In genomic region chr2:240431663-240432424, GRCh38 we compare ENCODE assay signal across 17 cellular contexts. TPM values are rescaled to one million over a fixed set of nuclear protein-coding genes. Genes with fewer than 3 reads are reported as not detected.
DNase-seq lines count a peak whose midpoint lies in the region; ATAC-seq, FAIRE-seq and TF ChIP-seq lines count a peak whose summit lies in the region.
"Had no signal": no experiment of that assay in that cellular context is flagged by ENCODE, and none has a peak within 500 bp of the region (broad histone marks: within the 10 kb centered on the region; RNA-seq: fewer than 3 reads in every experiment).

No MANE protein-coding gene starts in this region.

- H3K23me2 ChIP-seq in H1 (ENCODE audit: low read depth, low read length): peaks cover 7% of the 10 kb centered on the region; the same call in 1 of the 2 replicates

- H2BK15ac ChIP-seq in H1 (ENCODE audit: low read length): no peak overlapping the region

- no peak for TF ChIP-seq RAD21 in HepG2 (CRISPR knock-in tag; IDR thresholded peaks at IDR 0.05)
- no peak for TF ChIP-seq RAD21 in H1 (IDR thresholded peaks at IDR 0.05 in 1 of 2, conservative IDR thresholded peaks at IDR 0.05 in 1 of 2; ENCODE audit: low read depth in 2 of 2, low read length in 2 of 2)

- H3K79me1 ChIP-seq in H1 (ENCODE audit: low read depth, low read length): no peaks in the 10 kb centered on the region

- H3K36me3 ChIP-seq in right lobe of liver (no peaks in the 10 kb centered on the region), HepG2 (replicated peaks in 1 of 2; ENCODE audit: control insufficient read depth in 1 of 2, insufficient read depth in 2 of 2, low read length in 2 of 2) (no peaks in the 10 kb centered on the region), H1 (ENCODE audit: control insufficient read depth in 2 of 4, insufficient read depth in 4 of 4, low read length in 3 of 4) (no peaks in the 10 kb centered on the region)
- H3K36me3 ChIP-seq: gastroesophageal sphincter had no signal

- no peaks in the 10 kb centered on the region for H3K9me3 ChIP-seq in right lobe of liver
- H3K9me3 ChIP-seq in HepG2 (ENCODE audit: low read length): no peaks in the 10 kb centered on the region
- H3K9me3 ChIP-seq in H1 (ENCODE audit: insufficient read depth in 2 of 2, low read depth in 1 of 2, low read length in 1 of 2): no peaks in the 10 kb centered on the region; a peak in 1 of 4 replicates
- H3K9me3 ChIP-seq: gastroesophageal sphincter had no signal

- H2BK120ac ChIP-seq in H1 (replicated peaks; ENCODE audit: low read depth, low read length): no peak overlapping the region

- H3K27ac ChIP-seq in right lobe of liver: no peak overlapping the region
- no peak overlapping the region for H3K27ac ChIP-seq in HepG2 (ENCODE audit: extremely low read length, insufficient read depth, low read length)
- no peak overlapping the region for H3K27ac ChIP-seq in H1 (ENCODE audit: low read depth, low read length)
- H3K27ac ChIP-seq: epithelial cell of prostate, gastroesophageal sphincter had no signal

- BruUV-seq in HepG2 (replicated peaks; lab: Mats Ljungman, UMichigan): no TSS peak

- H3K4ac ChIP-seq in H1 (replicated peaks; ENCODE audit: insufficient read length, low read depth, low read length): no peak overlapping the region

- no peak overlapping the region for H2BK12ac ChIP-seq in H1 (ENCODE audit: low read depth, low read length)

- H3K9ac ChIP-seq in HepG2 (ENCODE audit: insufficient read depth, low read depth, low read length) (no peak overlapping the region), H1 (replicated peaks in 1 of 4; ENCODE audit: extremely low read depth in 1 of 4, low read depth in 3 of 4, low read length in 3 of 4) (no peak overlapping the region)

- H4K5ac ChIP-seq in H1 (ENCODE audit: insufficient read length, low read depth, low read length): no peak overlapping the region

- no peak overlapping the region for H3K56ac ChIP-seq in H1 (replicated peaks; ENCODE audit: insufficient read length, low read depth, low read length)

- no peak for TF ChIP-seq EP300 in HepG2 (IDR thresholded peaks at IDR 0.05; ENCODE audit: low read depth in 2 of 2, low read length in 2 of 2)
- TF ChIP-seq EP300 in HepG2 (CRISPR knock-in tag; IDR thresholded peaks at IDR 0.05; ENCODE audit: borderline replicate concordance): no peak
- TF ChIP-seq EP300 in H1 (IDR thresholded peaks at IDR 0.05; ENCODE audit: borderline replicate concordance in 1 of 2, low read depth in 2 of 2, low read length in 2 of 2): no peak

- no CpG with 5 or more reads among the region's 12 CpGs for WGBS in right lobe of liver (ENCODE audit: insufficient coverage, low coverage, low lambda C conversion rate, missing lambda C conversion rate)
- 0% methylated on average over 3 of the region's 12 CpGs for WGBS in HepG2 (ENCODE audit: low lambda C conversion rate)
- 85% methylated on average over 12 of the region's 12 CpGs; no CpG with 5 or more reads in 1 of the 2 experiments for WGBS in H1 (ENCODE audit: extremely low coverage in 1 of 2, insufficient coverage in 1 of 2, insufficient read length in 1 of 2, insufficient replicate concordance in 2 of 2, low coverage in 1 of 2, low lambda C conversion rate in 2 of 2, missing lambda C conversion rate in 1 of 2), 2 experiments

- POLR2A ChIA-PET in HepG2 (lab: Yijun Ruan, JAX): no interaction called here
- POLR2A ChIA-PET in H1 (lab: Charles Lee; ENCODE audit: partially characterized antibody): no interaction called here

- FAIRE-seq in HepG2 (lab: Jason Lieb, UNC): no peak
- no peak for FAIRE-seq in H1 (lab: Jason Lieb, UNC)
- FAIRE-seq: G401.6, GM12892 had no signal

- no peak for TF ChIP-seq POLR2A in right lobe of liver (IDR thresholded peaks at IDR 0.05)
- TF ChIP-seq POLR2A in HepG2 (IDR thresholded peaks at IDR 0.05; ENCODE audit: insufficient read depth in 1 of 2, low read depth in 2 of 2, low read length in 2 of 2): no peak
- no peak for TF ChIP-seq POLR2A in H1 (IDR thresholded peaks at IDR 0.05; ENCODE audit: control extremely low read depth in 1 of 2, low read depth in 2 of 2, low read length in 2 of 2)

- peaks cover 0 to 6% (median 0%) of the 10 kb centered on the region in 4 donors for H3K4me1 ChIP-seq in right lobe of liver
- peaks cover 6% of the 10 kb centered on the region for H3K4me1 ChIP-seq in HepG2 (ENCODE audit: insufficient read depth, low read length)
- peaks cover 0 to 14% (median under 1%) of the 10 kb centered on the region in 4 experiments; a peak in 6 of 7 replicates for H3K4me1 ChIP-seq in H1 (replicated peaks in 1 of 4; ENCODE audit: control insufficient read depth in 3 of 4, insufficient read depth in 4 of 4, low read length in 3 of 4)

- H4K8ac ChIP-seq in H1 (ENCODE audit: extremely low read depth, insufficient read depth, low read length): 0 out of 2 replicates have a peak overlapping the region, but pooled peaks have one; percentile 4

- H2BK5ac ChIP-seq in H1 (ENCODE audit: low read depth, low read length): no peak overlapping the region

- H3K23ac ChIP-seq in H1 (ENCODE audit: insufficient read length): no peak overlapping the region

- no peak overlapping the region for H3K14ac ChIP-seq in H1 (ENCODE audit: insufficient read length)

- DNase-seq in right lobe of liver: peak; percentile 12 to 28 (median 22)
- no peak for DNase-seq in HepG2 (ENCODE audit: low spot score)
- peak in 1 of 2 experiments; percentile 23 for DNase-seq in H1 (ENCODE audit: low read depth in 1 of 2, low spot score in 2 of 2)
- DNase-seq in omental fat pad (ENCODE audit: low spot score): peak; percentile 12
- no peak for DNase-seq in GM20000 (ENCODE audit: low spot score)
- no peak for DNase-seq in NCI-H2227 treated with DMSO at 0.1 percent for 48 hours (lab: John Stamatoyannopoulos, UW)
- DNase-seq in SHP77 treated with DMSO at 0.1 percent for 48 hours (lab: John Stamatoyannopoulos, UW): no peak
- DNase-seq: H7; immature natural killer cell; NCI-H2029 treated with DMSO at 0.1 percent for 48 hours; NCI-H748 treated with DMSO at 0.1 percent for 48 hours; stimulated activated CD4-positive, alpha-beta T cell treated with anti-CD3 and anti-CD28 coated beads, Interleukin-12 subunit alpha, Interleukin-12 subunit beta, amount 100 ng/mL, for 4 hours had no signal

- H2BK20ac ChIP-seq in H1 (ENCODE audit: low read length): no peak overlapping the region

- H3K79me2 ChIP-seq in HepG2 (ENCODE audit: insufficient read depth, low read length): no peaks in the 10 kb centered on the region
- H3K79me2 ChIP-seq in H1 (ENCODE audit: control insufficient read depth in 1 of 2, insufficient read depth in 2 of 2, low read length in 2 of 2): peaks cover 0 to 1% of the 10 kb centered on the region in 2 experiments; a peak in 1 of 4 replicates

- H2AK5ac ChIP-seq in H1 (ENCODE audit: low read depth, low read length): no peak overlapping the region

- H4K20me1 ChIP-seq in HepG2 (ENCODE audit: insufficient read depth, low read length) (no peaks in the 10 kb centered on the region; the same call in 1 of the 2 replicates), H1 (replicated peaks in 1 of 2; ENCODE audit: control insufficient read depth in 1 of 2, insufficient read depth in 2 of 2, low read length in 2 of 2) (peaks cover 2% of the 10 kb centered on the region in 2 experiments)

- intact Hi-C loops in right lobe of liver (cut with DNase I) (no loop called here), HepG2 (cut with micrococcal nuclease; ENCODE audit: unreplicated experiment) (no loop called here)

- H3K27me3 ChIP-seq in right lobe of liver (no peaks in the 10 kb centered on the region), HepG2 (ENCODE audit: control insufficient read depth in 1 of 2, insufficient read depth in 2 of 2, low read length in 2 of 2) (peaks cover 36 to 86% of the 10 kb centered on the region in 2 experiments), H1 (replicated peaks in 1 of 4; ENCODE audit: control insufficient read depth in 3 of 4, extremely low read depth in 1 of 4, insufficient read depth in 3 of 4, low read length in 3 of 4) (peaks cover 1 to 23% (median 10%) of the 10 kb centered on the region in 4 experiments)

- no peak overlapping the region for H2AFZ ChIP-seq in HepG2 (ENCODE audit: low read length)
- H2AFZ ChIP-seq in H1 (ENCODE audit: low read length): no peak overlapping the region

- in situ Hi-C loops in HepG2 (cut with HindIII; ENCODE audit: extremely low pct_ligation_motif_present, low pct_unique_long_range_greater_than_20kb): no loop called here

- H3K18ac ChIP-seq in H1 (ENCODE audit: extremely low read depth, low read length): no peak overlapping the region; the same call in 1 of the 2 replicates

- ATAC-seq in right lobe of liver: no peak
- no peak for ATAC-seq in HepG2
- ATAC-seq in omental fat pad (ENCODE audit: low FRiP score): no peak
- ATAC-seq in GM18520 (IDR thresholded peaks at IDR 0.05; ENCODE audit: unreplicated experiment): no peak
- ATAC-seq: gastroesophageal sphincter had no signal

- TF ChIP-seq CTCF in right lobe of liver (IDR thresholded peaks at IDR 0.05) (no peak), HepG2 (CRISPR knock-in tag; IDR thresholded peaks at IDR 0.05) (no peak), H1 (IDR thresholded peaks at IDR 0.05; ENCODE audit: control extremely low read depth in 1 of 3, insufficient read depth in 1 of 3, low read depth in 1 of 3, low read length in 3 of 3) (no peak), omental fat pad (IDR thresholded peaks at IDR 0.05) (no peak), GM20000 (IDR thresholded peaks at IDR 0.05; ENCODE audit: extremely low read depth, missing control alignments) (no peak)

- H3K4me3 ChIP-seq in right lobe of liver (no peak overlapping the region), HepG2 (replicated peaks in 1 of 3; ENCODE audit: insufficient read depth in 1 of 3, low read depth in 2 of 3, low read length in 3 of 3) (no peak overlapping the region), H1 (ENCODE audit: extremely low read depth in 1 of 4, insufficient read depth in 2 of 4, low read depth in 3 of 4, low read length in 4 of 4) (no peak overlapping the region)
- H3K4me3 ChIP-seq: gastroesophageal sphincter had no signal

- CTCF ChIA-PET in HepG2 (lab: Yijun Ruan, JAX; ENCODE audit: low intra/inter-chr PET ratio, low total read pairs) (no interaction called here), H1 (lab: Charles Lee; ENCODE audit: partially characterized antibody) (no interaction called here)

- no peak overlapping the region for H4K91ac ChIP-seq in H1 (replicated peaks; ENCODE audit: insufficient read length, low read length)

- H3K4me2 ChIP-seq in HepG2 (ENCODE audit: low read depth, low read length) (no peak overlapping the region), H1 (ENCODE audit: insufficient read depth in 1 of 2, low read depth in 2 of 2, low read length in 2 of 2) (no peak overlapping the region)

RNA-seq across cellular contexts. Expression of gene GPC1, which starts 3.6 kb away (rescaled TPM):
- total RNA-seq in right lobe of liver: 10 to 100 TPM; 20.7 to 44.5 (median 27.8) TPM
- total RNA-seq in HepG2 (2016; rRNA removed; fragmentation: Illumina TruSeq; extraction: Trizol): 2.1 and 5.5 TPM in 2 replicates
- total RNA-seq in HepG2 (2016; cell fraction: cytosol; rRNA removed; fragmentation: Illumina TruSeq; extraction: Trizol; ENCODE audit: low read depth): 0.91 and 1.6 TPM in 2 replicates
- total RNA-seq in HepG2 (2016; cell fraction: insoluble cytoplasmic fraction; rRNA removed; fragmentation: Illumina TruSeq; extraction: Trizol): 1.8 and 5.2 TPM in 2 replicates
- total RNA-seq in HepG2 (2016; cell fraction: membrane; rRNA removed; fragmentation: Illumina TruSeq; extraction: Trizol): 1.9 and 2.0 TPM in 2 replicates
- total RNA-seq in HepG2 (2016; cell fraction: nucleus; rRNA removed; fragmentation: Illumina TruSeq; extraction: Trizol): 5.4 and 7.0 TPM in 2 replicates
- polyA plus RNA-seq in HepG2 (2011; rRNA removed): 4.0 and 4.8 TPM in 2 replicates
- polyA plus RNA-seq in HepG2 (2011; cell fraction: cytosol; rRNA removed): 2.4 and 5.8 TPM in 2 replicates
- 6.0 and 8.9 TPM in 2 replicates for polyA plus RNA-seq in HepG2 (2011; cell fraction: nucleus; rRNA removed)
- 1.1 and 2.2 TPM in 2 replicates for polyA plus RNA-seq in HepG2 (2012)
- polyA plus RNA-seq in HepG2 (2016; cell fraction: cytosol; fragmentation: Illumina TruSeq; extraction: Trizol; ENCODE audit: low read depth): 1.3 and 1.7 TPM in 2 replicates
- polyA plus RNA-seq in HepG2 (2016; cell fraction: insoluble cytoplasmic fraction; fragmentation: Illumina TruSeq; extraction: Trizol; ENCODE audit: low read depth): 3.2 and 3.7 TPM in 2 replicates
- 2.1 and 3.5 TPM in 2 replicates for polyA plus RNA-seq in HepG2 (2016; cell fraction: membrane; fragmentation: Illumina TruSeq; extraction: Trizol; ENCODE audit: low read depth)
- polyA plus RNA-seq in HepG2 (2016; cell fraction: nucleus; fragmentation: Illumina TruSeq; extraction: Trizol; ENCODE audit: insufficient read depth, low read depth): 12.8 and 13.1 TPM in 2 replicates
- 9.2 and 40.8 TPM in 2 replicates for polyA minus RNA-seq in HepG2 (2011; rRNA and poly(A)+ RNA removed; ENCODE audit: low replicate concordance)
- polyA minus RNA-seq in HepG2 (2011; cell fraction: cytosol; rRNA and poly(A)+ RNA removed): 7.8 and 8.3 TPM in 2 replicates
- 2.1 and 4.8 TPM in 2 replicates for polyA minus RNA-seq in HepG2 (2011; cell fraction: nucleus; rRNA and poly(A)+ RNA removed)
- total RNA-seq in H1 (2021; fragmentation: NEBNext Ultra II Directional; extraction: Animal tissue kit (Norgen Biotek cat#: 25700)): 28.3 and 31.9 TPM in 2 replicates
- polyA plus RNA-seq in H1 (2011; rRNA removed): 21.9 and 30.2 TPM in 2 replicates
- polyA plus RNA-seq in H1 (2011; cell fraction: cytosol; rRNA removed): 22.1 TPM
- polyA plus RNA-seq in H1 (2011; cell fraction: nucleus; rRNA removed): 47.6 TPM
- 18.4 to 31.5 TPM (median 29.5 TPM) in 4 replicates for polyA plus RNA-seq in H1 (2012, experiment 1 of 2)
- 27.9 TPM for polyA plus RNA-seq in H1 (2012, experiment 2 of 2)
- 42.0 TPM for polyA plus RNA-seq in H1 (2013, experiment 1 of 2)
- 37.4 TPM for polyA plus RNA-seq in H1 (2013, experiment 2 of 2)
- 14.3 and 16.0 TPM in 2 replicates for polyA minus RNA-seq in H1 (2011; rRNA and poly(A)+ RNA removed)
- polyA minus RNA-seq in H1 (2011; cell fraction: cytosol; rRNA and poly(A)+ RNA removed): 29.2 TPM
- 22.9 TPM for polyA minus RNA-seq in H1 (2011; cell fraction: nucleus; rRNA and poly(A)+ RNA removed)
- total RNA-seq in omental fat pad: 10 to 100 TPM; 33.6 to 91.4 (median 39.5) TPM
- polyA plus RNA-seq: immature natural killer cell had no signal

Comparison
In these comparisons a context has a peak if more than half of its experiments do, and no peak if none do; other contexts are left out.
1. DNase-seq: peak in right lobe of liver (3 of 3) and omental fat pad (single experiment); none in HepG2 (single experiment), GM20000 (single experiment), NCI-H2227 treated with DMSO at 0.1 percent for 48 hours (single experiment) and SHP77 treated with DMSO at 0.1 percent for 48 hours (single experiment).